13 cellular contexts compared by ENCODE assay signal in the genomic region with DNA sequence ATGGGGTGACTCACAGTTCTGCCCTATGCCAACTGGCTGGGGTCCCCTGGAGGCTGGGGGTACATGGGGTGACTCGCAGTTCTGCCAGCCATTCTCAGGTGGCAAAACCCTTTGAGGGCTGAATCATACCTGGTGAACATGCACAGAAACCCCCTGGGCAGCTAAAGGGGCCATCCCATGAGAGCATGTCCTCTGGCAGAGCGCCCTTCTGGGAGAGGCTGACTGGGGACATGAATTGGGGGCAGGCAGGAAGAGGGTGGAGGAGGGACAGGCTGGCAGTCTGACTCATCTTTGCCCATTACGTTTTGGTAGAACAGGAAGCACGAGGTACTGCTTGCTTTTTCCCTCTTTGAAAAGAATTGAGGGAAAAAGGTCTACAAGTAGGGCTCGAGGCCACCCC. TPM values are rescaled to one million over a fixed set of nuclear protein-coding genes. Genes with fewer than 3 reads are reported as not detected.
DNase-seq lines count a peak whose midpoint lies in the region; ATAC-seq and TF ChIP-seq lines count a peak whose summit lies in the region.
"Had no signal": no experiment of that assay in that cellular context is flagged by ENCODE, and none has a peak within 500 bp of the region (broad histone marks: within the 10 kb centered on the region; RNA-seq: fewer than 3 reads in every experiment).

No MANE protein-coding gene starts in this region.

- H3K9me3 ChIP-seq in SK-N-SH = no peaks in the 10 kb centered on the region
- H3K9me3 ChIP-seq in osteoblast (ENCODE audit: low read depth, low read length) = no peaks in the 10 kb centered on the region
- H3K9me3 ChIP-seq: SJSA1, upper lobe of left lung had no signal

- H4K20me1 ChIP-seq in SK-N-SH (ENCODE audit: insufficient read depth) = no peaks in the 10 kb centered on the region
- no peaks in the 10 kb centered on the region for H4K20me1 ChIP-seq in osteoblast (ENCODE audit: insufficient read depth, low read length)

- H3K27me3 ChIP-seq in SK-N-SH (ENCODE audit: insufficient read depth) = no peaks in the 10 kb centered on the region
- H3K27me3 ChIP-seq in osteoblast (ENCODE audit: insufficient read depth, low read length) = no peaks in the 10 kb centered on the region
- H3K27me3 ChIP-seq: SJSA1, upper lobe of left lung had no signal

- peak in 2 of 3 donors; percentile 25 to 75 for ATAC-seq in natural killer cell

- CTCF ChIA-PET in SK-N-SH (lab: Yijun Ruan, JAX) = interaction anchor here (0.6 to 0.9 kb wide), 2 partner anchors 26 to 475 kb away, joined by 3 read pairs; no protein-coding TSS in a partner anchor

- peak; percentile 75 for DNase-seq in Daoy (ENCODE audit: low read depth)
- no peak for DNase-seq in SK-N-SH
- no peak for DNase-seq in activated T-helper 1 cell treated with anti-CD3 and anti-CD28 coated beads, Interleukin-12 subunit alpha, Interleukin-12 subunit beta, Interleukin-2, Interleukin-4 antibody, amounts not matched to agents 30 ng/mL and 10 ng/mL and 1 ng/mL, durations not matched to agents 14 hours and 24 hours and 36 hours (ENCODE audit: low spot score)
- DNase-seq in natural killer cell = no peak
- DNase-seq in Ammon's horn (ENCODE audit: low spot score) = no peak
- DNase-seq in osteoblast (ENCODE audit: insufficient read length, low spot score, missing footprints) = no peak
- DNase-seq in cerebellum (ENCODE audit: low spot score) = no peak
- DNase-seq in NCI-H2227 treated with DMSO at 0.1 percent for 48 hours (lab: John Stamatoyannopoulos, UW) = no peak
- DNase-seq: DMS79, NCI-H1105 treated with DMSO at 0.1 percent for 48 hours, small intestine, upper lobe of left lung had no signal

- POLR2A ChIA-PET in SK-N-SH (lab: Yijun Ruan, JAX) = no interaction called here

- TF ChIP-seq RAD21 in SK-N-SH (IDR thresholded peaks at IDR 0.05; ENCODE audit: low read length) = no peak

- WGBS in SK-N-SH (ENCODE audit: low lambda C conversion rate) = 58% methylated on average over 5 of the region's 5 CpGs

- H3K4me1 ChIP-seq in SK-N-SH (ENCODE audit: control insufficient read depth in 1 of 2, insufficient read depth in 2 of 2, low read depth in 1 of 2, low read length in 1 of 2) (peaks cover 12% of the 10 kb centered on the region in 2 experiments; a peak in 2 of 4 replicates), osteoblast (ENCODE audit: insufficient read depth, low read length) (peaks cover 8% of the 10 kb centered on the region)
- H3K4me1 ChIP-seq: upper lobe of left lung had no signal

- H3K27ac ChIP-seq in SK-N-SH (ENCODE audit: low read depth in 2 of 2, low read length in 1 of 2) = no peak overlapping the region
- no peak overlapping the region for H3K27ac ChIP-seq in osteoblast (ENCODE audit: low read depth, low read length)
- H3K27ac ChIP-seq: SJSA1 had no signal

- no peak overlapping the region for H3K4me3 Mint-ChIP-seq in activated T-helper 1 cell treated with anti-CD3 and anti-CD28 coated beads, Interleukin-12 subunit alpha, Interleukin-12 subunit beta, Interleukin-2, Interleukin-4 antibody, amounts not matched to agents 30 ng/mL and 10 ng/mL and 1 ng/mL, durations not matched to agents 14 hours and 24 hours and 36 hours
- no peak overlapping the region for H3K4me3 Mint-ChIP-seq in natural killer cell

- TF ChIP-seq CTCF in SK-N-SH (IDR thresholded peaks at IDR 0.05) = no peak
- no peak for TF ChIP-seq CTCF in natural killer cell (IDR thresholded peaks at IDR 0.05)
- TF ChIP-seq CTCF in osteoblast (IDR thresholded peaks at IDR 0.05; ENCODE audit: extremely low read depth, low read depth, low read length) = no peak

- no peak for TF ChIP-seq EP300 in SK-N-SH (IDR thresholded peaks at IDR 0.05; ENCODE audit: borderline replicate concordance in 1 of 2, low read depth in 1 of 2, low read length in 1 of 2)

- H3K36me3 ChIP-seq in SK-N-SH (replicated peaks in 1 of 2; ENCODE audit: control insufficient read depth in 1 of 2, insufficient read depth in 2 of 2, low read length in 1 of 2) = no peaks in the 10 kb centered on the region
- H3K36me3 ChIP-seq in osteoblast (ENCODE audit: insufficient read depth, low read length) = peaks cover 3% of the 10 kb centered on the region
- H3K36me3 ChIP-seq: SJSA1 had no signal

- no peaks in the 10 kb centered on the region for H3K9me3 Mint-ChIP-seq in activated T-helper 1 cell treated with anti-CD3 and anti-CD28 coated beads, Interleukin-12 subunit alpha, Interleukin-12 subunit beta, Interleukin-2, Interleukin-4 antibody, amounts not matched to agents 30 ng/mL and 10 ng/mL and 1 ng/mL, durations not matched to agents 14 hours and 24 hours and 36 hours
- H3K9me3 Mint-ChIP-seq in natural killer cell = no peaks in the 10 kb centered on the region

- 0 out of 2 replicates have a peak overlapping the region, but pooled peaks have one; percentile 33 for H3K4me2 ChIP-seq in SK-N-SH
- H3K4me2 ChIP-seq in osteoblast (ENCODE audit: insufficient read depth, low read length) = no peak overlapping the region

- H3K9ac ChIP-seq in SK-N-SH = no peak overlapping the region

- H2AFZ ChIP-seq in SK-N-SH (ENCODE audit: low read depth) = no peak overlapping the region
- no peak overlapping the region for H2AFZ ChIP-seq in osteoblast (ENCODE audit: low read length)

- H3K27me3 Mint-ChIP-seq in activated T-helper 1 cell treated with anti-CD3 and anti-CD28 coated beads, Interleukin-12 subunit alpha, Interleukin-12 subunit beta, Interleukin-2, Interleukin-4 antibody, amounts not matched to agents 30 ng/mL and 10 ng/mL and 1 ng/mL, durations not matched to agents 14 hours and 24 hours and 36 hours (ENCODE audit: insufficient read depth) = no peaks in the 10 kb centered on the region
- H3K27me3 Mint-ChIP-seq in natural killer cell (ENCODE audit: low read depth in 2 of 2) = no peaks in the 10 kb centered on the region

- H3K79me2 ChIP-seq in SK-N-SH (ENCODE audit: insufficient read depth) (no peaks in the 10 kb centered on the region), osteoblast (ENCODE audit: insufficient read depth, low read length) (no peaks in the 10 kb centered on the region)

- peaks cover 12% of the 10 kb centered on the region for H3F3A ChIP-seq in SK-N-SH (replicated peaks; ENCODE audit: insufficient read depth)

- intact Hi-C loops in activated T-helper 1 cell treated with anti-CD3 and anti-CD28 coated beads, Interleukin-12 subunit alpha, Interleukin-12 subunit beta, Interleukin-2, Interleukin-4 antibody, amounts not matched to agents 30 ng/mL and 10 ng/mL and 1 ng/mL, durations not matched to agents 14 hours and 24 hours and 36 hours (cut with micrococcal nuclease) = no loop called here
- intact Hi-C loops in natural killer cell (cut with micrococcal nuclease) = no loop called here

- no peak overlapping the region for H3K4me3 ChIP-seq in SK-N-SH (ENCODE audit: low read depth in 2 of 2, low read length in 1 of 2)
- H3K4me3 ChIP-seq in osteoblast (ENCODE audit: insufficient read depth, low read length) = no peak overlapping the region
- H3K4me3 ChIP-seq: SJSA1, upper lobe of left lung had no signal

- peaks cover 84% of the 10 kb centered on the region for H3K4me1 Mint-ChIP-seq in activated T-helper 1 cell treated with anti-CD3 and anti-CD28 coated beads, Interleukin-12 subunit alpha, Interleukin-12 subunit beta, Interleukin-2, Interleukin-4 antibody, amounts not matched to agents 30 ng/mL and 10 ng/mL and 1 ng/mL, durations not matched to agents 14 hours and 24 hours and 36 hours (ENCODE audit: low read depth)
- H3K4me1 Mint-ChIP-seq in natural killer cell = peaks cover 10 to 24% of the 10 kb centered on the region in 2 donors

- H3K9me2 ChIP-seq in SK-N-SH = no peaks in the 10 kb centered on the region

- H3K27ac Mint-ChIP-seq in activated T-helper 1 cell treated with anti-CD3 and anti-CD28 coated beads, Interleukin-12 subunit alpha, Interleukin-12 subunit beta, Interleukin-2, Interleukin-4 antibody, amounts not matched to agents 30 ng/mL and 10 ng/mL and 1 ng/mL, durations not matched to agents 14 hours and 24 hours and 36 hours = peak overlapping the region; percentile 74
- H3K27ac Mint-ChIP-seq in natural killer cell = peak overlapping the region in 1 of 2 donors; percentile 45

- peaks cover 86% of the 10 kb centered on the region for H3K36me3 Mint-ChIP-seq in activated T-helper 1 cell treated with anti-CD3 and anti-CD28 coated beads, Interleukin-12 subunit alpha, Interleukin-12 subunit beta, Interleukin-2, Interleukin-4 antibody, amounts not matched to agents 30 ng/mL and 10 ng/mL and 1 ng/mL, durations not matched to agents 14 hours and 24 hours and 36 hours (ENCODE audit: low read depth)
- no peaks in the 10 kb centered on the region for H3K36me3 Mint-ChIP-seq in natural killer cell

TF ChIP-seq in SK-N-SH, 30 proteins besides CTCF, POLR2A, EP300 and RAD21 (continues in another document):
- TF ChIP-seq, protein P1, sequence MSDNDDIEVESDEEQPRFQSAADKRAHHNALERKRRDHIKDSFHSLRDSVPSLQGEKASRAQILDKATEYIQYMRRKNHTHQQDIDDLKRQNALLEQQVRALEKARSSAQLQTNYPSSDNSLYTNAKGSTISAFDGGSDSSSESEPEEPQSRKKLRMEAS (IDR thresholded peaks at IDR 0.05; ENCODE audit: low read depth) = peak; percentile 94
- TF ChIP-seq ELF1 (IDR thresholded peaks at IDR 0.05) (peak; percentile 34; the same call in 1 of the 2 replicates), SIN3A (IDR thresholded peaks at IDR 0.05; ENCODE audit: borderline replicate concordance, low read depth, low read length) (no peak)

RNA-seq across cellular contexts. Expression of gene TRAF1, which starts 16.7 kb away (rescaled TPM):
- 8.1 and 11.6 TPM in 2 replicates for total RNA-seq in Daoy (2014; rRNA removed; shearing (Covaris generic))
- polyA plus RNA-seq in SK-N-SH (2012; rRNA removed) = 1.2 and 1.5 TPM in 2 replicates
- 0.54 and 0.84 TPM in 2 replicates for polyA plus RNA-seq in SK-N-SH (2012; cell fraction: cytosol; rRNA removed)
- 3.0 and 3.6 TPM in 2 replicates for polyA plus RNA-seq in SK-N-SH (2012; cell fraction: nucleus; rRNA removed)
- 136 and 138 TPM in 2 replicates for total RNA-seq in activated T-helper 1 cell treated with anti-CD3 and anti-CD28 coated beads, Interleukin-12 subunit alpha, Interleukin-12 subunit beta, Interleukin-2, Interleukin-4 antibody, amounts not matched to agents 30 ng/mL and 10 ng/mL and 1 ng/mL, durations not matched to agents 14 hours and 24 hours and 36 hours
- total RNA-seq in natural killer cell = 10 to 100 TPM; 23.4 to 33.9 (median 30.5) TPM
- 0.88 and 1.8 TPM in 2 replicates for total RNA-seq in osteoblast
- 3.6 TPM for total RNA-seq in cerebellum

RNA-seq across cellular contexts. Expression of gene PHF19, which starts 32.9 kb away (rescaled TPM):
- 101 and 108 TPM in 2 replicates for total RNA-seq in Daoy (2014; rRNA removed; shearing (Covaris generic))
- 24.5 and 33.4 TPM in 2 replicates for polyA plus RNA-seq in SK-N-SH (2012; rRNA removed)
- 18.0 and 25.0 TPM in 2 replicates for polyA plus RNA-seq in SK-N-SH (2012; cell fraction: cytosol; rRNA removed)
- polyA plus RNA-seq in SK-N-SH (2012; cell fraction: nucleus; rRNA removed) = 38.5 and 64.8 TPM in 2 replicates
- total RNA-seq in activated T-helper 1 cell treated with anti-CD3 and anti-CD28 coated beads, Interleukin-12 subunit alpha, Interleukin-12 subunit beta, Interleukin-2, Interleukin-4 antibody, amounts not matched to agents 30 ng/mL and 10 ng/mL and 1 ng/mL, durations not matched to agents 14 hours and 24 hours and 36 hours = 134 and 142 TPM in 2 replicates
- total RNA-seq in natural killer cell = 10 to 100 TPM; 34.1 to 54.0 (median 47.8) TPM
- 13.8 and 16.6 TPM in 2 replicates for total RNA-seq in osteoblast
- total RNA-seq in cerebellum = 20.5 TPM
